In the genomic region with DNA sequence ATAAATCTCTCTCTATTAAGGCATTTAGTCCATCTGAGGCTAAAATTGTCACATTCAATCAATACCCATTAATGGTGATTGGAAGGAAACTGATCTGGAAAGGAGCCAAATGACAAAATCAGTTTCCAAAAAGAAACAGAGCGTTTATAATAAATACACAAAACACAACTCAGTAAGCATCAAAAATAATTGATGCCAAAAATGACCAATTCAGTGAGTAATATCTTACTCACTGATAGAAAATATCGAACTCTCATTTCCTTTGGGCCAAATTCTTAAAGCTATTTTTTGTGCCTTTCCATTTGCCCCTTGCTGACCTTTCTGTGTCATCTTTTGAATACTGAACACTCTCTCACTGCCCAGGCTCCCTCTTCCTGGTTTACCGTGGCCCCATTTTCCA, we compare ENCODE assay signal across 22 cellular contexts. TPM values are rescaled to one million over a fixed set of nuclear protein-coding genes. Genes with fewer than 3 reads are reported as not detected.
A peak's percentile ranks its signal among the peaks of the same experiment; 100 is the strongest.
DNase-seq lines count a peak whose midpoint lies in the region; ATAC-seq and TF ChIP-seq lines count a peak whose summit lies in the region.
"Had no signal": no experiment of that assay in that cellular context is flagged by ENCODE, and none has a peak within 500 bp of the region (broad histone marks: within the 10 kb centered on the region; RNA-seq: fewer than 3 reads in every experiment).

No MANE protein-coding gene starts in this region.

- ATAC-seq in T-helper 17 cell, result no peak
- no peak for ATAC-seq in stimulated activated naive CD8-positive, alpha-beta T cell treated with anti-CD3 and anti-CD28 coated beads, Interleukin-15, Interleukin-2, amounts not matched to agents 100 U/mL and 50 U/mL, for 24 hours
- ATAC-seq: activated CD4-positive, CD25-positive, alpha-beta regulatory T cell treated with anti-CD3 and anti-CD28 coated beads, Interleukin-2, amount 50 U/mL, for 24 hours had no signal

- peaks cover 2% of the 10 kb centered on the region for H3K36me3 Mint-ChIP-seq in T-helper 17 cell (ENCODE audit: low read depth)
- H3K36me3 Mint-ChIP-seq: neural progenitor cell had no signal

- TF ChIP-seq CTCF in brain microvascular endothelial cell (IDR thresholded peaks at IDR 0.05; ENCODE audit: low read depth, low read length, missing control alignments), result no peak

- H3K27ac Mint-ChIP-seq in T-helper 17 cell, result no peak overlapping the region
- H3K27ac Mint-ChIP-seq: activated T-helper 2 cell treated with anti-CD3 and anti-CD28 coated beads, Interferon-gamma antibody, Interleukin-2, Interleukin-4, amounts not matched to agents 10 μg/mL and 5 μg/mL and 100 μg/mL, durations not matched to agents 14 hours and 24 hours and 36 hours; neural progenitor cell had no signal

- in situ Hi-C loops in brain microvascular endothelial cell (cut with HindIII; ENCODE audit: low pct_ligation_motif_present, low sequenced_read_pairs), result no loop called here

- H3K27me3 ChIP-seq in brain microvascular endothelial cell (replicated peaks), result no peaks in the 10 kb centered on the region
- H3K27me3 ChIP-seq: adrenal gland, foreskin keratinocyte, neural progenitor cell, SJCRH30, tibial nerve had no signal

- H3K36me3 ChIP-seq in brain microvascular endothelial cell (replicated peaks), result no peaks in the 10 kb centered on the region
- H3K36me3 ChIP-seq: adrenal gland, neural progenitor cell, SJCRH30, tibial nerve had no signal

- no peaks in the 10 kb centered on the region for H3K27me3 Mint-ChIP-seq in T-helper 17 cell
- H3K27me3 Mint-ChIP-seq: central memory CD8-positive, alpha-beta T cell had no signal

- peak overlapping the region; percentile 66 for H3K27ac ChIP-seq in brain microvascular endothelial cell
- H3K27ac ChIP-seq: foreskin keratinocyte, neural progenitor cell, psoas muscle, SJCRH30, tibial nerve had no signal

- H3K4me3 Mint-ChIP-seq in T-helper 17 cell, result no peak overlapping the region
- H3K4me3 Mint-ChIP-seq: central memory CD8-positive, alpha-beta T cell; neural progenitor cell had no signal

- H3K4me3 ChIP-seq in brain microvascular endothelial cell (ENCODE audit: low read depth, low read length), result no peak overlapping the region
- H3K4me3 ChIP-seq: adrenal gland, neural progenitor cell, psoas muscle, SJCRH30, tibial nerve had no signal

- no peaks in the 10 kb centered on the region for H3K9me3 ChIP-seq in T-helper 17 cell (ENCODE audit: control insufficient read depth, low read length, poor library complexity, severe bottlenecking)
- H3K9me3 ChIP-seq: adrenal gland, psoas muscle had no signal

- H3K4me1 Mint-ChIP-seq in T-helper 17 cell, result peaks cover 12% of the 10 kb centered on the region
- H3K4me1 Mint-ChIP-seq: neural progenitor cell had no signal

- DNase-seq in A172 (ENCODE audit: low spot score) (peak; percentile 17), M059J (ENCODE audit: low read depth) (peak; percentile 64), brain microvascular endothelial cell (peak; percentile 30), kidney tubule cell (ENCODE audit: low spot score) (peak; percentile 20), RPMI8226 (no peak), T-helper 17 cell (no peak), NCI-H526 treated with DMSO at 0.1 percent for 48 hours (lab: John Stamatoyannopoulos, UW) (no peak)
- no peak for DNase-seq in stimulated activated naive CD8-positive, alpha-beta T cell treated with anti-CD3 and anti-CD28 coated beads, Interleukin-15, Interleukin-2, amounts not matched to agents 100 U/mL and 50 U/mL, for 24 hours
- DNase-seq: C1 segment of cervical spinal cord; effector memory CD4-positive, alpha-beta T cell; NCI-H2029; NCI-H524; psoas muscle; SJCRH30; T-helper 9 cell had no signal

RNA-seq across cellular contexts. Expression of gene ATP2B1, which starts 22.4 kb away (rescaled TPM):
- total RNA-seq in A172 (2014; rRNA removed; shearing (Covaris generic)), result 42.8 and 54.7 TPM in 2 replicates
- 27.6 and 36.4 TPM in 2 replicates for total RNA-seq in M059J (2014; rRNA removed; shearing (Covaris generic))
- 100 to 1,000 TPM; 123 to 158 TPM for total RNA-seq in T-helper 17 cell

Comparison
In these comparisons a context has a peak if more than half of its experiments do, and no peak if none do; other contexts are left out.
1. DNase-seq: peak in A172 (single experiment), M059J (single experiment), brain microvascular endothelial cell (single experiment) and kidney tubule cell (single experiment); none in RPMI8226 (single experiment), T-helper 17 cell (0 of 3), stimulated activated naive CD8-positive, alpha-beta T cell treated with anti-CD3 and anti-CD28 coated beads, Interleukin-15, Interleukin-2, amounts not matched to agents 100 U/mL and 50 U/mL, for 24 hours (single experiment) and NCI-H526 treated with DMSO at 0.1 percent for 48 hours (single experiment).